20 cellular contexts compared by ENCODE assay signal in the genomic region with DNA sequence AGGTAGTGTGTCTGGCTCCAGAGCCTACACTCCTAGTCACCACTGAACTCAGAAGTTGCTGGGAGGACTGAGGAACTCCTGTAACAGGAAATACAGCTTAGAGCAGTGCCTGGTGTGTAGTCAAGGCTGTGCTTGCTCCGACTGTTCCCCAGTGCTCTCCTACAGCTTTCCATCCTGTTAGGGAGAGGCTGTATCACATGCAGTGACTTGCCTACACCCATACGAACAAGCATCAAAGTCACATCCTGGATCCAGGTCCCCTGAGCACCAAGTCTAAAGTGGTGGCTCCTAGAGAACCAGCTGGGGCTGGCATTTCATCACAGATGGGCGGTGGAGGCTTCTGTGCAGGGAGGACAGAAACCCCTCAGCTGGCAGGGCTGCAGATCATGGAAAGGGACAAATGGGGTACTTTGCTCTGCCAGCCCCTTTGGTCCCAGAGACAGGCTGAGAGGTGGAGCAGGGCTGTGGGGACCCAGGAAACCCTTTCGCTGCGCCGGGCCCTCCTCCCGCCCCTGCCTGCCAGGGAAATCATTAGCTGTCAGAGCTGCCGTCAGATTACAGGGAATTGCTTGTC. TPM values are rescaled to one million over a fixed set of nuclear protein-coding genes. Genes with fewer than 3 reads are reported as not detected.
A peak's percentile ranks its signal among the peaks of the same experiment; 100 is the strongest.
DNase-seq lines count a peak whose midpoint lies in the region; ATAC-seq and TF ChIP-seq lines count a peak whose summit lies in the region.
"Had no signal": no experiment of that assay in that cellular context is flagged by ENCODE, and none has a peak within 500 bp of the region (broad histone marks: within the 10 kb centered on the region; RNA-seq: fewer than 3 reads in every experiment).

No MANE protein-coding gene starts in this region.

- peaks cover 0 to 3% (median 0%) of the 10 kb centered on the region in 3 experiments; a peak in 2 of 7 replicates for H3K36me3 Mint-ChIP-seq in H9 (ENCODE audit: insufficient read depth in 1 of 3, low read depth in 3 of 3)
- no peaks in the 10 kb centered on the region for H3K36me3 Mint-ChIP-seq in osteocyte (ENCODE audit: unreplicated experiment)
- H3K36me3 Mint-ChIP-seq: IgD-negative memory B cell had no signal

- no peak overlapping the region for H3K4me3 Mint-ChIP-seq in H9
- no peak overlapping the region for H3K4me3 Mint-ChIP-seq in osteocyte (ENCODE audit: unreplicated experiment)
- H3K4me3 Mint-ChIP-seq: GM23338, IgD-negative memory B cell had no signal

- H2AK5ac ChIP-seq in H9 (ENCODE audit: insufficient read length, low read length), result no peak overlapping the region

- no CpG with 5 or more reads among the region's 8 CpGs for WGBS in H9 (ENCODE audit: extremely low coverage, insufficient read length, low lambda C conversion rate)

- no peak overlapping the region for H3K9ac ChIP-seq in H9 (ENCODE audit: extremely low read depth, insufficient read length, low read length)
- no peak overlapping the region for H3K9ac ChIP-seq in PC-3 (ENCODE audit: low read length)

- H3F3A ChIP-seq in PC-3 (ENCODE audit: low read length, unreplicated experiment), result no peaks in the 10 kb centered on the region

- no peaks in the 10 kb centered on the region for H3K36me3 ChIP-seq in PC-3 (ENCODE audit: low read depth, low read length)
- H3K36me3 ChIP-seq in lower lobe of right lung, result no peaks in the 10 kb centered on the region
- H3K36me3 ChIP-seq: SJSA1 had no signal

- no peaks in the 10 kb centered on the region for H3K4me1 ChIP-seq in H9 (ENCODE audit: insufficient read depth, low read length)
- no peaks in the 10 kb centered on the region for H3K4me1 ChIP-seq in PC-3 (ENCODE audit: insufficient read depth, low read length)
- H3K4me1 ChIP-seq in lower lobe of right lung, result no peaks in the 10 kb centered on the region
- H3K4me1 ChIP-seq: SJSA1 had no signal

- TF ChIP-seq CTCF in H9 (conservative IDR thresholded peaks at IDR 0.05) (no peak), PC-3 (conservative IDR thresholded peaks at IDR 0.05; ENCODE audit: low read depth, low read length) (no peak), epithelial cell of esophagus (IDR thresholded peaks at IDR 0.05; ENCODE audit: insufficient read depth, low read depth, low read length, missing control alignments) (no peak), osteocyte (IDR thresholded peaks at IDR 0.05) (no peak), lower lobe of right lung (IDR thresholded peaks at IDR 0.05) (no peak), RWPE1 (conservative IDR thresholded peaks at IDR 0.05; ENCODE audit: low read depth) (no peak)

- no peak overlapping the region for H3T11ph ChIP-seq in H9 (ENCODE audit: low read length)

- H3K9me3 ChIP-seq in H9 (ENCODE audit: control insufficient read depth, low read depth, low read length), result no peaks in the 10 kb centered on the region
- no peaks in the 10 kb centered on the region for H3K9me3 ChIP-seq in PC-3 (ENCODE audit: low read length)
- no peaks in the 10 kb centered on the region for H3K9me3 ChIP-seq in lower lobe of right lung
- H3K9me3 ChIP-seq: SJSA1 had no signal

- no peak overlapping the region for H2BK120ac ChIP-seq in H9 (ENCODE audit: low read depth, low read length, poor library complexity, severe bottlenecking)

- no peak overlapping the region for H3K56ac ChIP-seq in H9 (ENCODE audit: insufficient read length, low read depth, low read length)

- H2BK12ac ChIP-seq in H9 (ENCODE audit: insufficient read length, low read depth, low read length), result no peak overlapping the region

- H3K27ac ChIP-seq in H9 (ENCODE audit: insufficient read length, low read depth, low read length) (no peak overlapping the region), PC-3 (ENCODE audit: low read length) (no peak overlapping the region), lower lobe of right lung (no peak overlapping the region), RWPE1 (no peak overlapping the region)
- H3K27ac ChIP-seq: C4-2B, SJSA1 had no signal

- CTCF ChIA-PET in PC-3 (lab: Charles Lee), result no interaction called here
- CTCF ChIA-PET in RWPE1 (lab: Yijun Ruan, JAX), result interaction anchor here (1.0 kb wide), 1 partner anchor 26 kb away, joined by 3 read pairs; no protein-coding TSS in a partner anchor

- H3K14ac ChIP-seq in H9 (ENCODE audit: insufficient read depth, low read length), result no peak overlapping the region

- H4K91ac ChIP-seq in H9 (ENCODE audit: insufficient read length, low read depth, low read length), result no peak overlapping the region

- H3K27me3 Mint-ChIP-seq in H9 (ENCODE audit: low read depth) (peaks cover 69% of the 10 kb centered on the region), osteocyte (ENCODE audit: unreplicated experiment) (peaks cover 47% of the 10 kb centered on the region)

- H3K79me1 ChIP-seq in H9 (ENCODE audit: insufficient read depth, low read depth, low read length, poor library complexity, severe bottlenecking), result no peaks in the 10 kb centered on the region

- no peak overlapping the region for H2BK20ac ChIP-seq in H9 (ENCODE audit: low read depth, low read length, poor library complexity, severe bottlenecking)

- H3K4me3 ChIP-seq in PC-3 (ENCODE audit: low read length), result no peak overlapping the region
- no peak overlapping the region for H3K4me3 ChIP-seq in epithelial cell of esophagus (ENCODE audit: low read length)
- H3K4me3 ChIP-seq in lower lobe of right lung, result no peak overlapping the region
- H3K4me3 ChIP-seq: GM23338, SJSA1 had no signal

- no peak overlapping the region for H4K8ac ChIP-seq in H9 (replicated peaks; ENCODE audit: insufficient read length, low read depth, low read length)

- no peaks in the 10 kb centered on the region for H3K79me2 ChIP-seq in H9 (ENCODE audit: insufficient read depth, low read length)
- H3K79me2 ChIP-seq in PC-3 (ENCODE audit: low read length), result no peaks in the 10 kb centered on the region

- no peak overlapping the region for H2BK5ac ChIP-seq in H9 (ENCODE audit: insufficient read length, low read length)

- POLR2A ChIA-PET in PC-3 (lab: Charles Lee; ENCODE audit: unreplicated experiment), result no interaction called here
- POLR2A ChIA-PET in RWPE1 (lab: Yijun Ruan, JAX; ENCODE audit: low non-redundant PET), result no interaction called here

- H2AFZ ChIP-seq in H9 (ENCODE audit: low read length) (no peak overlapping the region), PC-3 (ENCODE audit: low read length) (no peak overlapping the region)
- H2AFZ ChIP-seq: GM23338 had no signal

- no peak overlapping the region for H3K18ac ChIP-seq in H9 (ENCODE audit: insufficient read length, low read depth, low read length)

- H4K5ac ChIP-seq in H9 (ENCODE audit: insufficient read length, low read depth, low read length), result no peak overlapping the region

- no TSS peak for BruUV-seq in PC-3 (replicated peaks; lab: Mats Ljungman, UMichigan)

- H4K20me1 ChIP-seq in H9 (ENCODE audit: control insufficient read depth, insufficient read depth, insufficient read length) (no peaks in the 10 kb centered on the region), PC-3 (ENCODE audit: low read length) (no peaks in the 10 kb centered on the region)

- H3K9me3 Mint-ChIP-seq in H9 (peaks cover 3 to 6% of the 10 kb centered on the region in 2 experiments; a peak in 3 of 5 replicates), osteocyte (ENCODE audit: unreplicated experiment) (no peaks in the 10 kb centered on the region)
- H3K9me3 Mint-ChIP-seq: IgD-negative memory B cell had no signal

- H3K23me2 ChIP-seq in H9 (ENCODE audit: insufficient read length, low read depth, low read length, poor library complexity, severe bottlenecking), result no peaks in the 10 kb centered on the region

- DNase-seq in H9 (peak; percentile 10), PC-3 (no peak), epithelial cell of esophagus (ENCODE audit: low read depth) (peak; percentile 24), osteocyte (ENCODE audit: extremely low spot score, unreplicated experiment) (peak; percentile 60), lower lobe of right lung (no peak), RWPE1 (ENCODE audit: low spot score) (no peak), Kasumi-1 (lab: John Stamatoyannopoulos, UW) (no peak)
- DNase-seq: AML-193, DMS79 treated with DMSO at 0.1 percent for 48 hours, NCI-H1105, NCI-H2227 treated with DMSO at 0.1 percent for 48 hours, NCI-H510A treated with DMSO at 0.1 percent for 48 hours, NCI-H774, SW 1271 had no signal

- H3K27me3 ChIP-seq in H9 (ENCODE audit: insufficient read depth, low read length) (no peaks in the 10 kb centered on the region), PC-3 (ENCODE audit: low read length) (peaks cover 18% of the 10 kb centered on the region; the same call in 1 of the 2 replicates), lower lobe of right lung (ENCODE audit: low read depth) (peaks cover 27% of the 10 kb centered on the region)

- no peak overlapping the region for H3K4me2 ChIP-seq in H9 (ENCODE audit: insufficient read depth, insufficient read length, low read length)
- no peak overlapping the region for H3K4me2 ChIP-seq in PC-3 (ENCODE audit: low read length)
- H3K4me2 ChIP-seq: GM23338 had no signal

- H3K23ac ChIP-seq in H9 (ENCODE audit: insufficient read length, low read depth, low read length), result no peak overlapping the region

- H3K4me1 Mint-ChIP-seq in H9, result peaks cover 3 to 8% of the 10 kb centered on the region in 2 experiments; a peak in 3 of 4 replicates
- no peaks in the 10 kb centered on the region for H3K4me1 Mint-ChIP-seq in osteocyte (ENCODE audit: unreplicated experiment)
- H3K4me1 Mint-ChIP-seq: IgD-negative memory B cell had no signal

- no peak overlapping the region for H3K4ac ChIP-seq in H9 (ENCODE audit: low read depth, low read length)

- ATAC-seq in PC-3, result peak; percentile 16; the same call in 1 of the 2 replicates
- no peak for ATAC-seq in lower lobe of right lung
- ATAC-seq: GM23338, HCT116 had no signal

- no peak overlapping the region for H3K27ac Mint-ChIP-seq in H9
- H3K27ac Mint-ChIP-seq in osteocyte (ENCODE audit: unreplicated experiment), result no peak overlapping the region
- H3K27ac Mint-ChIP-seq: GM23338, IgD-negative memory B cell had no signal

- no peaks in the 10 kb centered on the region for H3K9me2 ChIP-seq in PC-3 (replicated peaks; ENCODE audit: low read length)

- intact Hi-C loops in PC-3 (cut with micrococcal nuclease), result no loop called here
- intact Hi-C loops in lower lobe of right lung (cut with DNase I), result no loop called here

- no peak overlapping the region for H2BK15ac ChIP-seq in H9 (ENCODE audit: low read depth, low read length)

RNA-seq across cellular contexts. Expression of a gene that starts 7.7 kb away (rescaled TPM):
- total RNA-seq in H9 (2021), result not detected in 2 replicates
- total RNA-seq in PC-3 (2014; rRNA removed), result not detected in 2 replicates
- not detected in 2 replicates for total RNA-seq in osteocyte
- not detected for total RNA-seq in lower lobe of right lung
- total RNA-seq: G401, GM23338, SJSA1 had no signal

RNA-seq across cellular contexts. Expression of a gene that starts 11.9 kb away (rescaled TPM):
- total RNA-seq in H9 (2021), result not detected in 2 replicates
- total RNA-seq in PC-3 (2014; rRNA removed), result not detected in 2 replicates
- not detected in 2 replicates for total RNA-seq in osteocyte
- total RNA-seq in lower lobe of right lung, result not detected
- total RNA-seq: G401, SJSA1 had no signal

RNA-seq across cellular contexts. Expression of a gene that starts 30.9 kb away (rescaled TPM):
- total RNA-seq in H9 (2021), result 0.97 TPM in 1 of 2 replicates, not detected in the other
- not detected in 2 replicates for total RNA-seq in PC-3 (2014; rRNA removed)
- 1.1 TPM in 1 of 2 replicates, not detected in the other for total RNA-seq in osteocyte
- not detected for total RNA-seq in lower lobe of right lung
- total RNA-seq: G401, GM23338, SJSA1 had no signal

RNA-seq across cellular contexts. Expression of a gene that starts 47.6 kb away (rescaled TPM):
- total RNA-seq in H9 (2021) (70.1 and 70.5 TPM in 2 replicates), PC-3 (2014; rRNA removed) (55.5 and 75.0 TPM in 2 replicates), osteocyte (43.9 and 47.5 TPM in 2 replicates), lower lobe of right lung (23.3 TPM)

RNA-seq across cellular contexts. Expression of a gene that starts 52.9 kb away (rescaled TPM):
- 25.7 and 28.1 TPM in 2 replicates for total RNA-seq in H9 (2021)
- total RNA-seq in PC-3 (2014; rRNA removed), result 30.1 and 36.5 TPM in 2 replicates
- 89.5 and 93.2 TPM in 2 replicates for total RNA-seq in osteocyte
- total RNA-seq in lower lobe of right lung, result 34.7 TPM

Comparison
In these comparisons a context has a peak if more than half of its experiments do, and no peak if none do; other contexts are left out.
1. DNase-seq: peak in H9 (single experiment), epithelial cell of esophagus (single experiment) and osteocyte (single experiment); none in PC-3 (single experiment), lower lobe of right lung (single experiment), RWPE1 (single experiment) and Kasumi-1 (0 of 2).